Comparison of ENCODE assay signal across 10 cellular contexts in the genomic region with DNA sequence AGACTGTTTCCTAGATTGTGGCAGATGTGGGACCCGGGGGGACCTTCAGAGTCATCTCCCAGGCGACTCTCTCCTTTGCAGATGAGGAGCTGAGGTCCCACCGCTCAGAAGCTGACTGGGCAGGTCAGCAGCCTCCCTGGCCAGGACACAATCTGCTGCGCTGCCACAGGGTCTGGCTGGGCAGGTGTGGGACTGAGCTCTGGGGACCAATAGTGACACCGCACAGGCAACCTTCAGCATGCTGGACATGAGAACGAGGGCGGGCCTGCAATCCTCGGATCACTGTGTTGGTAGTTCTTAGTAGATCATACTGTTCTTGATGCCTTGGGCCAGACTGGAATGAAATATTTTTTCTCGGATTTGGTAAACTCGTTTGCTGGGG. TPM values are rescaled to one million over a fixed set of nuclear protein-coding genes. Genes with fewer than 3 reads are reported as not detected.
DNase-seq lines count a peak whose midpoint lies in the region; ATAC-seq, FAIRE-seq and TF ChIP-seq lines count a peak whose summit lies in the region.
"Had no signal": no experiment of that assay in that cellular context is flagged by ENCODE, and none has a peak within 500 bp of the region (broad histone marks: within the 10 kb centered on the region; RNA-seq: fewer than 3 reads in every experiment).

No MANE protein-coding gene starts in this region.

- H3K4me1 Mint-ChIP-seq in stimulated activated memory B cell treated with anti-CD40 and anti-IgM and Interleukin-4, amounts not matched to agents 10 μg/mL and 1 μg/mL and 100 μg/mL, for 72 hours = no peaks in the 10 kb centered on the region
- peaks cover 4% of the 10 kb centered on the region for H3K4me1 Mint-ChIP-seq in activated T-helper 2 cell treated with anti-CD3 and anti-CD28 coated beads, Interferon-gamma antibody, Interleukin-2, Interleukin-4, amounts not matched to agents 10 μg/mL and 5 μg/mL and 100 μg/mL, durations not matched to agents 14 hours and 24 hours and 36 hours (ENCODE audit: low read depth)

- H3K9me3 ChIP-seq in H1 (ENCODE audit: insufficient read depth in 2 of 2, low read depth in 1 of 2, low read length in 1 of 2) = peaks cover 19 to 34% of the 10 kb centered on the region in 2 experiments
- peaks cover 7% of the 10 kb centered on the region for H3K9me3 ChIP-seq in lower lobe of right lung
- peaks cover 0 to 14% (median 7%) of the 10 kb centered on the region in 4 donors for H3K9me3 ChIP-seq in stomach

- no peak for FAIRE-seq in H1 (lab: Jason Lieb, UNC)

- H3K36me3 Mint-ChIP-seq in stimulated activated memory B cell treated with anti-CD40 and anti-IgM and Interleukin-4, amounts not matched to agents 10 μg/mL and 1 μg/mL and 100 μg/mL, for 72 hours = peaks cover 31% of the 10 kb centered on the region
- H3K36me3 Mint-ChIP-seq in activated T-helper 2 cell treated with anti-CD3 and anti-CD28 coated beads, Interferon-gamma antibody, Interleukin-2, Interleukin-4, amounts not matched to agents 10 μg/mL and 5 μg/mL and 100 μg/mL, durations not matched to agents 14 hours and 24 hours and 36 hours (ENCODE audit: low read depth) = peaks cover 33% of the 10 kb centered on the region

- no peaks in the 10 kb centered on the region for H3K79me2 ChIP-seq in H1 (ENCODE audit: control insufficient read depth in 1 of 2, insufficient read depth in 2 of 2, low read length in 2 of 2)

- H3K79me1 ChIP-seq in H1 (ENCODE audit: low read depth, low read length) = no peaks in the 10 kb centered on the region

- H3K56ac ChIP-seq in H1 (replicated peaks; ENCODE audit: insufficient read length, low read depth, low read length) = no peak overlapping the region

- no peak overlapping the region for H2AFZ ChIP-seq in H1 (ENCODE audit: low read length)

- no peak overlapping the region for H3K27ac Mint-ChIP-seq in stimulated activated memory B cell treated with anti-CD40 and anti-IgM and Interleukin-4, amounts not matched to agents 10 μg/mL and 1 μg/mL and 100 μg/mL, for 72 hours
- no peak overlapping the region for H3K27ac Mint-ChIP-seq in activated T-helper 2 cell treated with anti-CD3 and anti-CD28 coated beads, Interferon-gamma antibody, Interleukin-2, Interleukin-4, amounts not matched to agents 10 μg/mL and 5 μg/mL and 100 μg/mL, durations not matched to agents 14 hours and 24 hours and 36 hours
- H3K27ac Mint-ChIP-seq: activated naive CD8-positive, alpha-beta T cell had no signal

- TF ChIP-seq CTCF in H1 (IDR thresholded peaks at IDR 0.05; ENCODE audit: control extremely low read depth in 1 of 3, insufficient read depth in 1 of 3, low read depth in 1 of 3, low read length in 3 of 3) = no peak
- peak; percentile 3 for TF ChIP-seq CTCF in lower lobe of right lung (IDR thresholded peaks at IDR 0.05)
- no peak for TF ChIP-seq CTCF in stomach (IDR thresholded peaks at IDR 0.05)

- H3K4me3 Mint-ChIP-seq in stimulated activated memory B cell treated with anti-CD40 and anti-IgM and Interleukin-4, amounts not matched to agents 10 μg/mL and 1 μg/mL and 100 μg/mL, for 72 hours = no peak overlapping the region
- no peak overlapping the region for H3K4me3 Mint-ChIP-seq in activated T-helper 2 cell treated with anti-CD3 and anti-CD28 coated beads, Interferon-gamma antibody, Interleukin-2, Interleukin-4, amounts not matched to agents 10 μg/mL and 5 μg/mL and 100 μg/mL, durations not matched to agents 14 hours and 24 hours and 36 hours (ENCODE audit: low read depth)
- H3K4me3 Mint-ChIP-seq: activated naive CD8-positive, alpha-beta T cell had no signal

- peak overlapping the region; percentile 72 for H4K91ac ChIP-seq in H1 (replicated peaks; ENCODE audit: insufficient read length, low read length)

- H3K4ac ChIP-seq in H1 (replicated peaks; ENCODE audit: insufficient read length, low read depth, low read length) = no peak overlapping the region

- H3K27me3 ChIP-seq in H1 (replicated peaks in 1 of 4; ENCODE audit: control insufficient read depth in 3 of 4, extremely low read depth in 1 of 4, insufficient read depth in 3 of 4, low read length in 3 of 4) = no peaks in the 10 kb centered on the region
- no peaks in the 10 kb centered on the region for H3K27me3 ChIP-seq in lower lobe of right lung (ENCODE audit: low read depth)
- no peaks in the 10 kb centered on the region for H3K27me3 ChIP-seq in stomach

- H3K27ac ChIP-seq in H1 (ENCODE audit: low read depth, low read length) (no peak overlapping the region; the same call in 1 of the 2 replicates), lower lobe of right lung (peak overlapping the region; percentile 73), stomach (peak overlapping the region in 4 of 5 donors; percentile 73 to 95 (median 84))

- intact Hi-C loops in lower lobe of right lung (cut with DNase I) = no loop called here
- intact Hi-C loops in stomach (cut with DNase I; ENCODE audit: low total_unique reads) = no loop called here
- intact Hi-C loops in activated T-helper 2 cell treated with anti-CD3 and anti-CD28 coated beads, Interferon-gamma antibody, Interleukin-2, Interleukin-4, amounts not matched to agents 10 μg/mL and 5 μg/mL and 100 μg/mL, durations not matched to agents 14 hours and 24 hours and 36 hours (cut with micrococcal nuclease) = no loop called here

- no peaks in the 10 kb centered on the region; the same call in 1 of the 2 replicates for H3K23me2 ChIP-seq in H1 (ENCODE audit: low read depth, low read length)

- TF ChIP-seq POLR2A in H1 (IDR thresholded peaks at IDR 0.05; ENCODE audit: control extremely low read depth in 1 of 2, low read depth in 2 of 2, low read length in 2 of 2) = no peak; a peak in 1 of 3 replicates
- TF ChIP-seq POLR2A in stomach (IDR thresholded peaks at IDR 0.05) = no peak

- no peaks in the 10 kb centered on the region for H3K27me3 Mint-ChIP-seq in stimulated activated memory B cell treated with anti-CD40 and anti-IgM and Interleukin-4, amounts not matched to agents 10 μg/mL and 1 μg/mL and 100 μg/mL, for 72 hours
- H3K27me3 Mint-ChIP-seq in activated T-helper 2 cell treated with anti-CD3 and anti-CD28 coated beads, Interferon-gamma antibody, Interleukin-2, Interleukin-4, amounts not matched to agents 10 μg/mL and 5 μg/mL and 100 μg/mL, durations not matched to agents 14 hours and 24 hours and 36 hours (ENCODE audit: low read depth) = peaks cover 13% of the 10 kb centered on the region

- H2BK120ac ChIP-seq in H1 (replicated peaks; ENCODE audit: low read depth, low read length) = peak overlapping the region; percentile 91

- peaks cover 2 to 19% (median 12%) of the 10 kb centered on the region in 4 experiments; a peak in 6 of 8 replicates for H3K36me3 ChIP-seq in H1 (ENCODE audit: control insufficient read depth in 2 of 4, insufficient read depth in 4 of 4, low read length in 3 of 4)
- peaks cover 16% of the 10 kb centered on the region for H3K36me3 ChIP-seq in lower lobe of right lung
- H3K36me3 ChIP-seq in stomach = peaks cover 6 to 20% (median 14%) of the 10 kb centered on the region in 4 donors

- 0 out of 2 replicates have a peak overlapping the region, but pooled peaks have one; percentile 18 for H2BK12ac ChIP-seq in H1 (ENCODE audit: low read depth, low read length)

- H2BK15ac ChIP-seq in H1 (ENCODE audit: low read length) = peak overlapping the region; percentile 66; the same call in 1 of the 2 replicates

- H3K14ac ChIP-seq in H1 (ENCODE audit: insufficient read length) = no peak overlapping the region

- CTCF ChIA-PET in H1 (lab: Charles Lee; ENCODE audit: partially characterized antibody) (interaction anchor here (0.5 to 5.8 kb wide), 9 partner anchors 11 to 332 kb away, joined by 3 to 49 read pairs (median 4); no protein-coding TSS in a partner anchor), HEK293T (lab: Yijun Ruan, JAX) (interaction anchor here (0.9 to 1.2 kb wide), 3 partner anchors 17 to 166 kb away, joined by 4 to 6 read pairs (median 5); no protein-coding TSS in a partner anchor)

- H3K9me3 Mint-ChIP-seq in stimulated activated memory B cell treated with anti-CD40 and anti-IgM and Interleukin-4, amounts not matched to agents 10 μg/mL and 1 μg/mL and 100 μg/mL, for 72 hours = peaks cover 11% of the 10 kb centered on the region
- H3K9me3 Mint-ChIP-seq in activated T-helper 2 cell treated with anti-CD3 and anti-CD28 coated beads, Interferon-gamma antibody, Interleukin-2, Interleukin-4, amounts not matched to agents 10 μg/mL and 5 μg/mL and 100 μg/mL, durations not matched to agents 14 hours and 24 hours and 36 hours = peaks cover 23% of the 10 kb centered on the region

- H2BK5ac ChIP-seq in H1 (ENCODE audit: low read depth, low read length) = peak overlapping the region; percentile 66

- POLR2A ChIA-PET in H1 (lab: Charles Lee; ENCODE audit: partially characterized antibody) (interaction anchor here (0.7 to 3.9 kb wide), 8 partner anchors 8 to 58 kb away, joined by 3 to 29 read pairs (median 3); no protein-coding TSS in a partner anchor), HEK293T (lab: Yijun Ruan, JAX) (interaction anchor here (0.7 to 1.9 kb wide), 4 partner anchors 11 to 233 kb away, joined by 3 to 5 read pairs (median 3); a partner anchor contains a TSS)

- no peak overlapping the region for H4K8ac ChIP-seq in H1 (ENCODE audit: extremely low read depth, insufficient read depth, low read length)

- ATAC-seq in lower lobe of right lung = peak in 1 of 2 donors; percentile 3
- ATAC-seq in stimulated activated memory B cell treated with anti-CD40 and anti-IgM and Interleukin-4, amounts not matched to agents 10 μg/mL and 1 μg/mL and 100 μg/mL, for 72 hours = no peak

- H3K4me3 ChIP-seq in H1 (ENCODE audit: extremely low read depth in 1 of 4, insufficient read depth in 2 of 4, low read depth in 3 of 4, low read length in 4 of 4) (no peak overlapping the region), lower lobe of right lung (no peak overlapping the region), stomach (peak overlapping the region in 3 of 4 donors; percentile 0 to 23 (median 2))

- H3K23ac ChIP-seq in H1 (ENCODE audit: insufficient read length) = no peak overlapping the region

- H3K4me2 ChIP-seq in H1 (ENCODE audit: insufficient read depth in 1 of 2, low read depth in 2 of 2, low read length in 2 of 2) = 0 out of 4 replicates have a peak overlapping the region, but pooled peaks of 1 of the 2 experiments have one; percentile 26

- H4K5ac ChIP-seq in H1 (ENCODE audit: insufficient read length, low read depth, low read length) = peak overlapping the region; percentile 19

- peaks cover 14 to 33% (median 23%) of the 10 kb centered on the region in 4 experiments for H3K4me1 ChIP-seq in H1 (replicated peaks in 1 of 4; ENCODE audit: control insufficient read depth in 3 of 4, insufficient read depth in 4 of 4, low read length in 3 of 4)
- H3K4me1 ChIP-seq in lower lobe of right lung = peaks cover 20% of the 10 kb centered on the region
- peaks cover 14 to 32% (median 26%) of the 10 kb centered on the region in 4 donors for H3K4me1 ChIP-seq in stomach

- WGBS in H1 (ENCODE audit: extremely low coverage in 1 of 2, insufficient coverage in 1 of 2, insufficient read length in 1 of 2, insufficient replicate concordance in 2 of 2, low coverage in 1 of 2, low lambda C conversion rate in 2 of 2, missing lambda C conversion rate in 1 of 2), 2 experiments = 95% methylated on average over 10 of the region's 10 CpGs; no CpG with 5 or more reads in 1 of the 2 experiments
- WGBS in stomach, 5 donors = 58 to 73% (median 64%) methylated on average over 7 to 10 of the region's 10 CpGs

- H4K20me1 ChIP-seq in H1 (replicated peaks in 1 of 2; ENCODE audit: control insufficient read depth in 1 of 2, insufficient read depth in 2 of 2, low read length in 2 of 2) = no peaks in the 10 kb centered on the region

- DNase-seq in LoVo (ENCODE audit: low spot score) = peak; percentile 15
- DNase-seq in H1 (ENCODE audit: low read depth in 1 of 2, low spot score in 2 of 2) = peak in 1 of 2 experiments; percentile 45
- no peak for DNase-seq in lower lobe of right lung
- no peak for DNase-seq in stomach
- no peak for DNase-seq in HEK293T (ENCODE audit: extremely low spot score)
- no peak for DNase-seq in activated T-helper 2 cell treated with anti-CD3 and anti-CD28 coated beads, Interferon-gamma antibody, Interleukin-2, Interleukin-4, amounts not matched to agents 10 μg/mL and 5 μg/mL and 100 μg/mL, durations not matched to agents 14 hours and 24 hours and 36 hours (ENCODE audit: low spot score)
- DNase-seq in epidermal melanocyte (ENCODE audit: insufficient read length, low spot score) = no peak
- DNase-seq: GF-D8 had no signal

- H2BK20ac ChIP-seq in H1 (ENCODE audit: low read length) = 0 out of 2 replicates have a peak overlapping the region, but pooled peaks have one; percentile 66

- TF ChIP-seq EP300 in H1 (IDR thresholded peaks at IDR 0.05; ENCODE audit: borderline replicate concordance in 1 of 2, low read depth in 2 of 2, low read length in 2 of 2) = no peak
- TF ChIP-seq EP300 in stomach (IDR thresholded peaks at IDR 0.05) = no peak

- H3K9ac ChIP-seq in H1 (replicated peaks in 1 of 4; ENCODE audit: extremely low read depth in 1 of 4, low read depth in 3 of 4, low read length in 3 of 4) = no peak overlapping the region

- TF ChIP-seq RAD21 in H1 (IDR thresholded peaks at IDR 0.05 in 1 of 2, conservative IDR thresholded peaks at IDR 0.05 in 1 of 2; ENCODE audit: low read depth in 2 of 2, low read length in 2 of 2) = no peak

- H3K18ac ChIP-seq in H1 (ENCODE audit: extremely low read depth, low read length) = peak overlapping the region; percentile 74

- peak overlapping the region; percentile 84 for H2AK5ac ChIP-seq in H1 (ENCODE audit: low read depth, low read length)

RNA-seq across cellular contexts. Expression of a gene that starts 20.5 kb away (rescaled TPM):
- 1.0 and 1.6 TPM in 2 replicates for total RNA-seq in H1 (2021; fragmentation: NEBNext Ultra II Directional; extraction: Animal tissue kit (Norgen Biotek cat#: 25700))
- polyA plus RNA-seq in H1 (2011; rRNA removed) (0.98 and 1.3 TPM in 2 replicates), stomach (not detected)
- polyA plus RNA-seq in H1 (2011; cell fraction: cytosol; rRNA removed) = 0.81 TPM
- 4.0 TPM for polyA plus RNA-seq in H1 (2011; cell fraction: nucleus; rRNA removed)
- polyA plus RNA-seq in H1 (2012, experiment 1 of 2) = 0.43 to 1.7 TPM (median 1.5 TPM) in 4 replicates
- polyA plus RNA-seq in H1 (2012, experiment 2 of 2) = 0.07 TPM
- 0.57 TPM for polyA plus RNA-seq in H1 (2013, experiment 1 of 2)
- polyA plus RNA-seq in H1 (2013, experiment 2 of 2) = 0.42 TPM
- polyA minus RNA-seq in H1 (2011; rRNA and poly(A)+ RNA removed) = 0.80 and 2.0 TPM in 2 replicates
- not detected for polyA minus RNA-seq in H1 (2011; cell fraction: cytosol; rRNA and poly(A)+ RNA removed)
- 2.5 TPM for polyA minus RNA-seq in H1 (2011; cell fraction: nucleus; rRNA and poly(A)+ RNA removed)
- total RNA-seq in lower lobe of right lung (not detected), stomach (not detected)
- total RNA-seq in activated T-helper 2 cell treated with anti-CD3 and anti-CD28 coated beads, Interferon-gamma antibody, Interleukin-2, Interleukin-4, amounts not matched to agents 10 μg/mL and 5 μg/mL and 100 μg/mL, durations not matched to agents 14 hours and 24 hours and 36 hours = not detected in 2 replicates

RNA-seq across cellular contexts. Expression of a gene that starts 50.6 kb away (rescaled TPM):
- total RNA-seq in H1 (2021; fragmentation: NEBNext Ultra II Directional; extraction: Animal tissue kit (Norgen Biotek cat#: 25700)) = 14.9 and 15.8 TPM in 2 replicates
- 12.7 and 22.1 TPM in 2 replicates for polyA plus RNA-seq in H1 (2011; rRNA removed)
- 16.7 TPM for polyA plus RNA-seq in H1 (2011; cell fraction: cytosol; rRNA removed)
- 81.5 TPM for polyA plus RNA-seq in H1 (2011; cell fraction: nucleus; rRNA removed)
- 7.7 to 11.9 TPM (median 10.0 TPM) in 4 replicates for polyA plus RNA-seq in H1 (2012, experiment 1 of 2)
- polyA plus RNA-seq in H1 (2012, experiment 2 of 2) = 5.0 TPM
- 7.4 TPM for polyA plus RNA-seq in H1 (2013, experiment 1 of 2)
- 7.4 TPM for polyA plus RNA-seq in H1 (2013, experiment 2 of 2)
- polyA minus RNA-seq in H1 (2011; rRNA and poly(A)+ RNA removed) = 12.4 and 18.2 TPM in 2 replicates
- 10.6 TPM for polyA minus RNA-seq in H1 (2011; cell fraction: cytosol; rRNA and poly(A)+ RNA removed)
- polyA minus RNA-seq in H1 (2011; cell fraction: nucleus; rRNA and poly(A)+ RNA removed) = 30.4 TPM
- 4.4 TPM for total RNA-seq in lower lobe of right lung
- 10 to 100 TPM in 1 of 5 donors, 1 to 10 TPM in 4; 1.2 to 15.8 (median 6.2) TPM for total RNA-seq in stomach
- polyA plus RNA-seq in stomach = 1 to 10 TPM; 2.2 to 7.5 (median 4.1) TPM
- not detected in 2 replicates for total RNA-seq in activated T-helper 2 cell treated with anti-CD3 and anti-CD28 coated beads, Interferon-gamma antibody, Interleukin-2, Interleukin-4, amounts not matched to agents 10 μg/mL and 5 μg/mL and 100 μg/mL, durations not matched to agents 14 hours and 24 hours and 36 hours

RNA-seq across cellular contexts. Expression of a gene that starts 59.2 kb away (rescaled TPM):
- total RNA-seq in H1 (2021; fragmentation: NEBNext Ultra II Directional; extraction: Animal tissue kit (Norgen Biotek cat#: 25700)) = 119 and 132 TPM in 2 replicates
- polyA plus RNA-seq in H1 (2011; rRNA removed) (50.4 and 60.8 TPM in 2 replicates), stomach (100 to 1,000 TPM in 1 of 3 donors, 10 to 100 TPM in 2; 73.2 to 103 (median 95.1) TPM)
- polyA plus RNA-seq in H1 (2011; cell fraction: cytosol; rRNA removed) = 71.9 TPM
- 21.8 TPM for polyA plus RNA-seq in H1 (2011; cell fraction: nucleus; rRNA removed)
- polyA plus RNA-seq in H1 (2012, experiment 1 of 2) = 65.1 to 143 TPM (median 74.3 TPM) in 4 replicates
- polyA plus RNA-seq in H1 (2012, experiment 2 of 2) = 46.4 TPM
- 69.6 TPM for polyA plus RNA-seq in H1 (2013, experiment 1 of 2)
- polyA plus RNA-seq in H1 (2013, experiment 2 of 2) = 78.9 TPM
- 15.4 and 18.7 TPM in 2 replicates for polyA minus RNA-seq in H1 (2011; rRNA and poly(A)+ RNA removed)
- polyA minus RNA-seq in H1 (2011; cell fraction: cytosol; rRNA and poly(A)+ RNA removed) = 37.4 TPM
- polyA minus RNA-seq in H1 (2011; cell fraction: nucleus; rRNA and poly(A)+ RNA removed) = 26.2 TPM
- total RNA-seq in lower lobe of right lung (96.0 TPM), stomach (100 to 1,000 TPM in 1 of 5 donors, 10 to 100 TPM in 4; 18.5 to 141 (median 66.5) TPM)
- 52.8 and 60.5 TPM in 2 replicates for total RNA-seq in activated T-helper 2 cell treated with anti-CD3 and anti-CD28 coated beads, Interferon-gamma antibody, Interleukin-2, Interleukin-4, amounts not matched to agents 10 μg/mL and 5 μg/mL and 100 μg/mL, durations not matched to agents 14 hours and 24 hours and 36 hours

Comparison
In these comparisons a context has a peak if more than half of its experiments do, and no peak if none do; other contexts are left out.
1. H3K4me3 ChIP-seq: peak in stomach (3 of 4); none in H1 (0 of 4) and lower lobe of right lung (single experiment).